In the genomic region with DNA sequence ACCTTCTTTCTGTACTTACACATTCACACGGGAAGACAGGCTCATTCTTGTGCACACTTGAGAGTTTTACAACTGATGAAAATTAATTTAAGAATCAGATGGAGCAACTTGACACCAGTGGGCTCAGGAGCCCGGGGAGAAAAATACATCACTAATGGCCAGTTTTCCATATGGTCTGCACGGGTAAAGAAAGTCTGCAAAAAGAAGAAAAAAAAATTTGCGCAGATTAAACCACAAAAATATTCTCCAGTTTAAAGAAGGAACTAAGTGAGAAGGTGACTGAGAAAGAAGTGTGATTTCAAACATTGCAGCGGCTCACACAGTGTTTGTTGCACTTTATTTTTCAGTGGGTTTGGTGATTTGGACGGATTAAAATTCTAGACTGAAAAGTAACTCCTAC, we compare ENCODE assay signal across 1 cellular context.
TF ChIP-seq lines count a peak whose summit lies in the region.

Gene TULP4 (plus strand): TSS at position 301 of the 400 bp plus-strand sequence. CDS start 1,552 bp downstream, outside the sequence.

TF ChIP-seq in HCT116, 20 proteins besides CTCF, POLR2A, EP300 and RAD21 (continued from another document):
- no peak for TF ChIP-seq REST (IDR thresholded peaks at IDR 0.05; ENCODE audit: low read depth)
- TF ChIP-seq CEBPB (IDR thresholded peaks at IDR 0.05; ENCODE audit: low read depth), result no peak
